Comparison of ENCODE assay signal across 20 cellular contexts in the genomic region with DNA sequence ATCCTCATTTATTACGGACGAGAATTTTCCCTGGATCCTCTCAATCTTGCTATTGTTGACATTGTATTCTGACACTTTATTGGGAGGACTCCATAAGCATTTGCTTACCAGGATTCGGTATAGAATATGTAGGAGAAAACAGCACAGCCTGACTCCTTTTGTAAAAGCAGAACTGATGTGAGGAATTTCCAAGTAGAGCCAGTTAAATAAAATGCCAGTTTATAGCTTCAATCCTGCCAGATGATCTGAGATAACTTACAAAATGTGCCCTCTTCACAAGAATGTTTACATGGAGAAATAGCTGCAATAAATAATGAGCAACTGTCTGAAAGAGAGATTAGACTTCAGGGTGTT.
"Had no signal": no experiment of that assay in that cellular context is flagged by ENCODE, and none has a peak within 500 bp of the region (broad histone marks: within the 10 kb centered on the region; RNA-seq: fewer than 3 reads in every experiment).

No MANE protein-coding gene starts in this region.

- H3K4me3 Mint-ChIP-seq: activated naive CD4-positive, alpha-beta T cell treated with anti-CD3 and anti-CD28 coated beads, Interleukin-2, amount 50 U/mL, for 24 hours; activated T-cell treated with anti-CD3 and anti-CD28 coated beads, Interleukin-2, amount 50 U/mL, for 72 hours; memory B cell; stimulated activated naive CD8-positive, alpha-beta T cell treated with anti-CD3 and anti-CD28 coated beads, Interleukin-15, Interleukin-2, amounts not matched to agents 100 ng/mL and 50 ng/mL, for 24 hours; T-helper 1 cell treated with Interleukin-12 subunit alpha and Interleukin-12 subunit beta and Interleukin-4 antibody, amounts not matched to agents 30 μg/mL and 1 μg/mL, for 36 hours had no signal

- DNase-seq: activated CD4-positive, alpha-beta T cell treated with anti-CD3 and anti-CD28 coated beads, Interleukin-2, amount 50 U/mL, for 1 hour; activated CD8-positive, alpha-beta memory T cell treated with anti-CD3 and anti-CD28 coated beads for 24 hours; activated CD8-positive, alpha-beta memory T cell treated with anti-CD3 and anti-CD28 coated beads, Interleukin-2, amount 50 U/mL, for 48 hours; activated gamma-delta T cell; activated T-cell treated with anti-CD3 and anti-CD28 coated beads, Interleukin-2, amount 50 U/mL, for 72 hours; adrenal gland; dorsolateral prefrontal cortex; erythroblast; left ventricle myocardium superior; occipital lobe; stimulated activated CD4-positive, alpha-beta T cell treated with anti-CD3 and anti-CD28 coated beads, Interleukin-15, amount 100 ng/mL, for 24 hours; stimulated activated CD4-positive, alpha-beta T cell treated with anti-CD3 and anti-CD28 coated beads, Interleukin-2, amount 100 ng/mL, for 48 hours; uterus had no signal

- H3K4me1 Mint-ChIP-seq: activated naive CD4-positive, alpha-beta T cell treated with anti-CD3 and anti-CD28 coated beads, Interleukin-2, amount 50 U/mL, for 24 hours; memory B cell had no signal

- H3K27ac ChIP-seq: adrenal gland, right atrium auricular region had no signal

- H3K27me3 Mint-ChIP-seq: memory B cell; stimulated activated naive CD8-positive, alpha-beta T cell treated with anti-CD3 and anti-CD28 coated beads, Interleukin-15, Interleukin-2, amounts not matched to agents 100 ng/mL and 50 ng/mL, for 24 hours had no signal

- H3K4me1 ChIP-seq: adrenal gland, right atrium auricular region had no signal

- H3K4me3 ChIP-seq: adrenal gland, dorsolateral prefrontal cortex, right atrium auricular region, tibial nerve, uterus had no signal

- H3K9me3 ChIP-seq: adrenal gland, right atrium auricular region, tibial nerve, uterus had no signal

- H3K9me3 Mint-ChIP-seq: activated naive CD4-positive, alpha-beta T cell treated with anti-CD3 and anti-CD28 coated beads, Interleukin-2, amount 50 U/mL, for 24 hours; memory B cell; T-helper 1 cell treated with Interleukin-12 subunit alpha and Interleukin-12 subunit beta and Interleukin-4 antibody, amounts not matched to agents 30 μg/mL and 1 μg/mL, for 36 hours had no signal

- H3K27me3 ChIP-seq: adrenal gland, dorsolateral prefrontal cortex, right atrium auricular region, tibial nerve, uterus had no signal

- H3K36me3 Mint-ChIP-seq: activated naive CD4-positive, alpha-beta T cell treated with anti-CD3 and anti-CD28 coated beads, Interleukin-2, amount 50 U/mL, for 24 hours; memory B cell had no signal

- H3K27ac Mint-ChIP-seq: activated naive CD4-positive, alpha-beta T cell treated with anti-CD3 and anti-CD28 coated beads, Interleukin-2, amount 50 U/mL, for 24 hours; activated T-cell treated with anti-CD3 and anti-CD28 coated beads, Interleukin-2, amount 50 U/mL, for 72 hours; memory B cell; stimulated activated naive CD8-positive, alpha-beta T cell treated with anti-CD3 and anti-CD28 coated beads, Interleukin-15, Interleukin-2, amounts not matched to agents 100 ng/mL and 50 ng/mL, for 24 hours; T-helper 1 cell treated with Interleukin-12 subunit alpha and Interleukin-12 subunit beta and Interleukin-4 antibody, amounts not matched to agents 30 μg/mL and 1 μg/mL, for 36 hours had no signal

- ATAC-seq: activated CD4-positive, CD25-positive, alpha-beta regulatory T cell treated with anti-CD3 and anti-CD28 coated beads, Interleukin-2, amount 50 U/mL, for 24 hours; activated T-cell treated with anti-CD3 and anti-CD28 coated beads, Interleukin-2, amount 50 U/mL, for 72 hours; left ventricle myocardium superior had no signal

- H3K36me3 ChIP-seq: adrenal gland, right atrium auricular region, tibial nerve, uterus had no signal
